8 cellular contexts compared by ENCODE assay signal in genomic region chr15:43329960-43330779, GRCh38. TPM values are rescaled to one million over a fixed set of nuclear protein-coding genes. Genes with fewer than 3 reads are reported as not detected.
A peak's percentile ranks its signal among the peaks of the same experiment; 100 is the strongest.
DNase-seq lines count a peak whose midpoint lies in the region; ATAC-seq, FAIRE-seq and TF ChIP-seq lines count a peak whose summit lies in the region.

A gene with protein sequence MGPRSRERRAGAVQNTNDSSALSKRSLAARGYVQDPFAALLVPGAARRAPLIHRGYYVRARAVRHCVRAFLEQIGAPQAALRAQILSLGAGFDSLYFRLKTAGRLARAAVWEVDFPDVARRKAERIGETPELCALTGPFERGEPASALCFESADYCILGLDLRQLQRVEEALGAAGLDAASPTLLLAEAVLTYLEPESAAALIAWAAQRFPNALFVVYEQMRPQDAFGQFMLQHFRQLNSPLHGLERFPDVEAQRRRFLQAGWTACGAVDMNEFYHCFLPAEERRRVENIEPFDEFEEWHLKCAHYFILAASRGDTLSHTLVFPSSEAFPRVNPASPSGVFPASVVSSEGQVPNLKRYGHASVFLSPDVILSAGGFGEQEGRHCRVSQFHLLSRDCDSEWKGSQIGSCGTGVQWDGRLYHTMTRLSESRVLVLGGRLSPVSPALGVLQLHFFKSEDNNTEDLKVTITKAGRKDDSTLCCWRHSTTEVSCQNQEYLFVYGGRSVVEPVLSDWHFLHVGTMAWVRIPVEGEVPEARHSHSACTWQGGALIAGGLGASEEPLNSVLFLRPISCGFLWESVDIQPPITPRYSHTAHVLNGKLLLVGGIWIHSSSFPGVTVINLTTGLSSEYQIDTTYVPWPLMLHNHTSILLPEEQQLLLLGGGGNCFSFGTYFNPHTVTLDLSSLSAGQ (minus strand): TSS chr15:43330573. CDS start chr15:43330489, 84 bp downstream.

- H2BK120ac ChIP-seq in IMR-90 (ENCODE audit: low read depth, low read length): peak within 1 kb of the TSS; percentile 61; the same call in 1 of the 2 replicates

- peaks cover 17 to 29% of the 10 kb centered on the region in 2 experiments for H3K79me1 ChIP-seq in IMR-90 (ENCODE audit: low read depth in 1 of 2, low read length in 2 of 2)

- H3K18ac ChIP-seq in IMR-90 (ENCODE audit: low read depth, low read length): peak within 1 kb of the TSS; percentile 38

- peak within 1 kb of the TSS; percentile 96 for H3K23ac ChIP-seq in IMR-90 (ENCODE audit: low read depth, low read length)

- H3K4me1 ChIP-seq in IMR-90 (ENCODE audit: control insufficient read depth, insufficient read depth, low read length) (peaks cover 9% of the 10 kb centered on the region), mononuclear cell (ENCODE audit: insufficient read depth, low read length) (peaks cover 20% of the 10 kb centered on the region)

- intact Hi-C loops in IMR-90 (cut with micrococcal nuclease): no loop called here

- whole genome bisulfite sequencing in IMR-90 (ENCODE audit: extremely low coverage in 2 of 2, insufficient read length in 1 of 2), 2 experiments: 1% methylated on average over 57 of the region's 86 CpGs; no CpG with 5 or more reads in 1 of the 2 experiments

- POLR2A ChIA-PET in IMR-90 (lab: Charles Lee; ENCODE audit: unreplicated experiment): no interaction called here

- peak within 1 kb of the TSS; percentile 70 to 99 for H4K8ac ChIP-seq in IMR-90 (ENCODE audit: low read depth in 2 of 2, low read length in 2 of 2)

- peak within 1 kb of the TSS; percentile 99 for H3K14ac ChIP-seq in IMR-90 (replicated peaks; ENCODE audit: low read depth, low read length)

- H2AK5ac ChIP-seq in IMR-90 (ENCODE audit: low read depth, low read length): peak within 1 kb of the TSS; percentile 41

- peak; percentile 25 for FAIRE-seq in D721Med (lab: Jason Lieb, UNC)

- ATAC-seq in GM21526 (IDR thresholded peaks at IDR 0.05; ENCODE audit: low FRiP score, unreplicated experiment) (peak; percentile 85), IMR-90 (ENCODE audit: low read depth) (peak; percentile 93)

- CTCF ChIA-PET in IMR-90 (lab: Yijun Ruan, JAX): no interaction called here

- peak within 1 kb of the TSS; percentile 80 for H3K4me2 ChIP-seq in IMR-90 (ENCODE audit: low read depth, low read length)

- H3K9ac ChIP-seq in IMR-90 (ENCODE audit: low read depth, low read length): peak within 1 kb of the TSS; percentile 55

- peaks cover 2% of the 10 kb centered on the region; the same call in 1 of the 2 replicates for H3K9me1 ChIP-seq in IMR-90 (ENCODE audit: insufficient read depth, low read length)

- peak within 1 kb of the TSS; percentile 95 for H3K4ac ChIP-seq in IMR-90 (ENCODE audit: low read depth, low read length)

- H3K27me3 ChIP-seq in IMR-90 (ENCODE audit: control insufficient read depth, insufficient read depth, low read length) (no peaks in the 10 kb centered on the region), mononuclear cell (ENCODE audit: insufficient read depth, low read length) (no peaks in the 10 kb centered on the region)

- H3K27ac ChIP-seq in IMR-90 (ENCODE audit: insufficient read depth, low read length): peak within 1 kb of the TSS; percentile 84

- H2BK20ac ChIP-seq in IMR-90 (ENCODE audit: low read depth, low read length): peak within 1 kb of the TSS; percentile 45; the same call in 1 of the 2 replicates

- no peaks in the 10 kb centered on the region for H4K20me1 ChIP-seq in IMR-90 (ENCODE audit: insufficient read depth, low read length)

- H4K5ac ChIP-seq in IMR-90 (ENCODE audit: low read depth, low read length): peak within 1 kb of the TSS; percentile 86

- peak; percentile 79 for TF ChIP-seq POLR2A in IMR-90 (IDR thresholded peaks at IDR 0.05; ENCODE audit: low read depth, low read length)

- H3K56ac ChIP-seq in IMR-90 (ENCODE audit: extremely low read depth, insufficient read depth, low read length): peak within 1 kb of the TSS; percentile 50; the same call in 1 of the 2 replicates

- H3K4me3 ChIP-seq in IMR-90 (ENCODE audit: insufficient read depth, low read depth, low read length): peak within 1 kb of the TSS; percentile 72
- H3K4me3 ChIP-seq in epithelial cell of esophagus (ENCODE audit: low read length): peak within 1 kb of the TSS; percentile 79
- H3K4me3 ChIP-seq in mononuclear cell (ENCODE audit: low read length): peak within 1 kb of the TSS; percentile 77

- TF ChIP-seq CTCF in D721Med (IDR thresholded peaks at IDR 0.05; ENCODE audit: insufficient read depth, missing control alignments): no peak
- TF ChIP-seq CTCF in IMR-90 (conservative IDR thresholded peaks at IDR 0.05; ENCODE audit: low read depth, low read length): no peak
- no peak for TF ChIP-seq CTCF in epithelial cell of esophagus (IDR thresholded peaks at IDR 0.05; ENCODE audit: insufficient read depth, low read depth, low read length, missing control alignments)

- H2BK5ac ChIP-seq in IMR-90 (ENCODE audit: low read depth, low read length, poor library complexity, severe bottlenecking): peak within 1 kb of the TSS; percentile 77

- dilution Hi-C loops in IMR-90 (cut with HindIII; ENCODE audit: low sequenced_read_pairs, unreplicated experiment): no loop called here

- H2BK15ac ChIP-seq in IMR-90 (ENCODE audit: low read depth, low read length): peak within 1 kb of the TSS; percentile 5; the same call in 1 of the 3 replicates

- peak within 1 kb of the TSS; percentile 96 for H2AFZ ChIP-seq in IMR-90 (replicated peaks; ENCODE audit: low read length, poor library complexity)

- H3K36me3 ChIP-seq in IMR-90 (ENCODE audit: control insufficient read depth, insufficient read depth, low read length): peaks cover 4% of the 10 kb centered on the region

- no TSS peak for BruUV-seq in IMR-90 (replicated peaks; lab: Mats Ljungman, UMichigan)

- H3K9me3 ChIP-seq in IMR-90 (ENCODE audit: control insufficient read depth, insufficient read depth, low read length) (no peaks in the 10 kb centered on the region), mononuclear cell (ENCODE audit: low read depth, low read length) (no peaks in the 10 kb centered on the region)

- H4K91ac ChIP-seq in IMR-90 (ENCODE audit: insufficient read depth, low read depth, low read length): peak within 1 kb of the TSS; percentile 94

- no peak for TF ChIP-seq RAD21 in IMR-90 (IDR thresholded peaks at IDR 0.05; ENCODE audit: low read length)

- in situ Hi-C loops in IMR-90 (cut with MboI; ENCODE audit: low sequenced_read_pairs): no loop called here

- DNase-seq in D721Med (ENCODE audit: insufficient read length, low spot score) (peak; percentile 64), IMR-90 (peak; percentile 94), OCI-M2 (lab: John Stamatoyannopoulos, UW; ENCODE audit: unreplicated experiment) (peak; percentile 86), activated T-cell treated with anti-CD3 and anti-CD28 coated beads for 4 hours (peak; percentile 84), epithelial cell of esophagus (ENCODE audit: low read depth) (peak; percentile 96)
- DNase-seq in stimulated activated CD8-positive, alpha-beta memory T cell treated with anti-CD3 and anti-CD28 coated beads, Interleukin-2, amount 100 ng/mL, for 48 hours (ENCODE audit: low read depth in 2 of 2): peak; percentile 69 to 85

- peak within 1 kb of the TSS; percentile 63 for H2AK9ac ChIP-seq in IMR-90 (replicated peaks; ENCODE audit: low read depth, low read length, poor library complexity)

TF ChIP-seq in IMR-90, 13 proteins besides CTCF, POLR2A, EP300 and RAD21:
- TF ChIP-seq MXI1 (IDR thresholded peaks at IDR 0.05; ENCODE audit: borderline replicate concordance, low read depth, low read length) (0 out of 2 replicates have a peak, but pooled peaks have one; percentile 35), CEBPB (IDR thresholded peaks at IDR 0.05; ENCODE audit: low read depth, low read length) (no peak)

RNA-seq across cellular contexts. Expression of the gene that starts here (rescaled TPM):
- total RNA-seq in IMR-90 (2012; rRNA removed) (9.7 and 12.2 TPM in 2 replicates), mononuclear cell (9.7 TPM)
- polyA plus RNA-seq in IMR-90 (2012; rRNA removed): 5.7 and 5.8 TPM in 2 replicates
- polyA plus RNA-seq in IMR-90 (2012; cell fraction: cytosol; rRNA removed): 1.8 and 3.7 TPM in 2 replicates
- polyA plus RNA-seq in IMR-90 (2012; cell fraction: nucleus; rRNA removed; ENCODE audit: low replicate concordance): 0.96 and 3.0 TPM in 2 replicates

Comparison
In these comparisons a context has a peak if more than half of its experiments do, and no peak if none do; other contexts are left out.
1. Peak in every context shown above with its lines: DNase-seq, ATAC-seq, H3K4me3 ChIP-seq and H3K27ac ChIP-seq.